ENCODE assay signal across 11 cellular contexts in genomic region chr16:15466886-15467781, GRCh38. TPM values are rescaled to one million over a fixed set of nuclear protein-coding genes. Genes with fewer than 3 reads are reported as not detected.
DNase-seq lines count a peak whose midpoint lies in the region; ATAC-seq, FAIRE-seq and TF ChIP-seq lines count a peak whose summit lies in the region.
"Had no signal": no experiment of that assay in that cellular context is flagged by ENCODE, and none has a peak within 500 bp of the region (broad histone marks: within the 10 kb centered on the region; RNA-seq: fewer than 3 reads in every experiment).

No MANE protein-coding gene starts in this region.

- no peaks in the 10 kb centered on the region for H3K27me3 Mint-ChIP-seq in astrocyte (ENCODE audit: low read depth, unreplicated experiment)
- H3K27me3 Mint-ChIP-seq in activated CD8-positive, alpha-beta T cell treated with anti-CD3 and anti-CD28 coated beads for 36 hours = no peaks in the 10 kb centered on the region
- H3K27me3 Mint-ChIP-seq: brain had no signal

- H3K9me3 ChIP-seq in DOHH2 (ENCODE audit: control insufficient read depth, insufficient read depth, low read length) = no peaks in the 10 kb centered on the region
- no peaks in the 10 kb centered on the region for H3K9me3 ChIP-seq in MM.1S (replicated peaks; ENCODE audit: insufficient read depth, low read length)
- peaks cover 2% of the 10 kb centered on the region for H3K9me3 ChIP-seq in astrocyte (ENCODE audit: insufficient read depth, low read depth, low read length)
- H3K9me3 ChIP-seq in mucosa of descending colon = no peaks in the 10 kb centered on the region
- peaks cover 6% of the 10 kb centered on the region for H3K9me3 ChIP-seq in MG63

- no peaks in the 10 kb centered on the region for H3K36me3 Mint-ChIP-seq in astrocyte (ENCODE audit: low read depth, unreplicated experiment)
- no peaks in the 10 kb centered on the region for H3K36me3 Mint-ChIP-seq in activated CD8-positive, alpha-beta T cell treated with anti-CD3 and anti-CD28 coated beads for 36 hours (ENCODE audit: low read depth)

- intact Hi-C loops in mucosa of descending colon (cut with DNase I, micrococcal nuclease) = no loop called here
- intact Hi-C loops in posterior vena cava (cut with DNase I) = no loop called here
- intact Hi-C loops in activated CD8-positive, alpha-beta T cell treated with anti-CD3 and anti-CD28 coated beads for 36 hours (cut with micrococcal nuclease) = no loop called here

- H4K20me1 ChIP-seq in DOHH2 (ENCODE audit: control insufficient read depth, insufficient read depth, low read depth, low read length) (no peaks in the 10 kb centered on the region), MM.1S (ENCODE audit: insufficient read depth, low read length) (no peaks in the 10 kb centered on the region), astrocyte (ENCODE audit: insufficient read depth, low read length) (peaks cover 53% of the 10 kb centered on the region)

- H3K27ac Mint-ChIP-seq in astrocyte (ENCODE audit: unreplicated experiment) = peak overlapping the region; percentile 13
- H3K27ac Mint-ChIP-seq in activated CD8-positive, alpha-beta T cell treated with anti-CD3 and anti-CD28 coated beads for 36 hours = no peak overlapping the region

- TF ChIP-seq CTCF in DOHH2 (IDR thresholded peaks at IDR 0.05; ENCODE audit: low read depth, low read length, poor library complexity, severe bottlenecking) (peak; percentile 44), MM.1S (IDR thresholded peaks at IDR 0.05; ENCODE audit: low read length) (peak; percentile 46), astrocyte (IDR thresholded peaks at IDR 0.05; ENCODE audit: insufficient read depth, low read depth, low read length) (peak; percentile 21), mucosa of descending colon (IDR thresholded peaks at IDR 0.05) (no peak)
- no peak for TF ChIP-seq CTCF in activated CD8-positive, alpha-beta T cell treated with anti-CD3 and anti-CD28 coated beads for 36 hours (IDR thresholded peaks at IDR 0.05)

- H3K4me1 Mint-ChIP-seq in astrocyte (ENCODE audit: low read depth, unreplicated experiment) = peaks cover 8% of the 10 kb centered on the region
- no peaks in the 10 kb centered on the region for H3K4me1 Mint-ChIP-seq in activated CD8-positive, alpha-beta T cell treated with anti-CD3 and anti-CD28 coated beads for 36 hours (ENCODE audit: low read depth)
- H3K4me1 Mint-ChIP-seq: brain had no signal

- peaks cover 2% of the 10 kb centered on the region for H3K9me3 Mint-ChIP-seq in astrocyte (ENCODE audit: unreplicated experiment)
- H3K9me3 Mint-ChIP-seq in activated CD8-positive, alpha-beta T cell treated with anti-CD3 and anti-CD28 coated beads for 36 hours = peaks cover 4% of the 10 kb centered on the region

- H3K4me3 Mint-ChIP-seq in astrocyte (ENCODE audit: unreplicated experiment) = no peak overlapping the region
- H3K4me3 Mint-ChIP-seq in activated CD8-positive, alpha-beta T cell treated with anti-CD3 and anti-CD28 coated beads for 36 hours = no peak overlapping the region
- H3K4me3 Mint-ChIP-seq: brain had no signal

- H3K79me2 ChIP-seq in DOHH2 (ENCODE audit: control insufficient read depth, low read length) = no peaks in the 10 kb centered on the region
- no peaks in the 10 kb centered on the region for H3K79me2 ChIP-seq in MM.1S (ENCODE audit: low read length)
- H3K79me2 ChIP-seq in astrocyte (ENCODE audit: insufficient read depth, low read length) = peaks cover 69% of the 10 kb centered on the region

- no peaks in the 10 kb centered on the region for H3F3A ChIP-seq in DOHH2 (ENCODE audit: control insufficient read depth, insufficient read depth)
- H3F3A ChIP-seq in MM.1S (ENCODE audit: insufficient read depth, low read length) = no peaks in the 10 kb centered on the region

- no peak overlapping the region for H3K27ac ChIP-seq in DOHH2 (ENCODE audit: low read depth, low read length)
- H3K27ac ChIP-seq in MM.1S (ENCODE audit: low read length) = no peak overlapping the region
- H3K27ac ChIP-seq in astrocyte (ENCODE audit: low read depth, low read length) = no peak overlapping the region
- H3K27ac ChIP-seq: SK-N-MC had no signal

- H2AFZ ChIP-seq in MM.1S (ENCODE audit: low read length) = no peak overlapping the region
- no peak overlapping the region for H2AFZ ChIP-seq in astrocyte (ENCODE audit: low read depth, low read length)

- no peak for FAIRE-seq in astrocyte (lab: Jason Lieb, UNC)

- DNase-seq in MM.1S (peak; percentile 26), astrocyte (ENCODE audit: low read depth) (no peak), mucosa of descending colon (no peak), posterior vena cava (ENCODE audit: low spot score) (no peak), MG63 (no peak)
- no peak for DNase-seq in stimulated activated CD4-positive, alpha-beta T cell treated with anti-CD3 and anti-CD28 coated beads, Interleukin-12 subunit alpha, Interleukin-12 subunit beta, amount 100 ng/mL, for 4 hours
- no peak for DNase-seq in activated CD8-positive, alpha-beta T cell treated with anti-CD3 and anti-CD28 coated beads for 36 hours
- DNase-seq: NCI-H1105 treated with DMSO at 0.1 percent for 48 hours had no signal

- peak; percentile 35 for ATAC-seq in mucosa of descending colon
- no peak for ATAC-seq in activated CD8-positive, alpha-beta T cell treated with anti-CD3 and anti-CD28 coated beads for 36 hours

- no peaks in the 10 kb centered on the region for H3K36me3 ChIP-seq in DOHH2 (ENCODE audit: control insufficient read depth, low read length)
- no peaks in the 10 kb centered on the region for H3K36me3 ChIP-seq in MM.1S (replicated peaks; ENCODE audit: insufficient read depth, low read length)
- no peaks in the 10 kb centered on the region for H3K36me3 ChIP-seq in astrocyte (ENCODE audit: insufficient read depth, low read length)
- H3K36me3 ChIP-seq in mucosa of descending colon (ENCODE audit: low read depth) = no peaks in the 10 kb centered on the region
- 0 out of 2 replicates have a peak, but pooled peaks cover 3% of the 10 kb centered on the region for H3K36me3 ChIP-seq in MG63

- no peak overlapping the region for H3K4me2 ChIP-seq in DOHH2 (ENCODE audit: low read length)
- no peak overlapping the region for H3K4me2 ChIP-seq in MM.1S (ENCODE audit: low read depth, low read length)
- no peak overlapping the region for H3K4me2 ChIP-seq in astrocyte (ENCODE audit: low read length)

- POLR2A ChIA-PET in activated CD8-positive, alpha-beta T cell treated with anti-CD3 and anti-CD28 coated beads for 36 hours (lab: Charles Lee) = interaction anchor here (1.3 kb wide), 1 partner anchor 10 kb away, joined by 3 read pairs; no protein-coding TSS in a partner anchor

- H3K4me3 ChIP-seq in DOHH2 (ENCODE audit: low read length) = no peak overlapping the region
- no peak overlapping the region for H3K4me3 ChIP-seq in MM.1S (ENCODE audit: low read length)
- H3K4me3 ChIP-seq in astrocyte (ENCODE audit: insufficient read depth, low read depth, low read length) = no peak overlapping the region
- no peak overlapping the region for H3K4me3 ChIP-seq in mucosa of descending colon
- H3K4me3 ChIP-seq in MG63 = no peak overlapping the region
- H3K4me3 ChIP-seq: SK-N-MC had no signal

- H3K27me3 ChIP-seq in DOHH2 (ENCODE audit: control insufficient read depth, low read length) = peaks cover 7% of the 10 kb centered on the region; the same call in 1 of the 2 replicates
- no peaks in the 10 kb centered on the region for H3K27me3 ChIP-seq in MM.1S (replicated peaks; ENCODE audit: insufficient read depth, low read length)
- H3K27me3 ChIP-seq in astrocyte (ENCODE audit: insufficient read depth, low read length) = no peaks in the 10 kb centered on the region
- H3K27me3 ChIP-seq in MG63 = no peaks in the 10 kb centered on the region

- H3K9ac ChIP-seq in MM.1S (ENCODE audit: low read length) (no peak overlapping the region), astrocyte (ENCODE audit: low read length) (no peak overlapping the region)

- H3K4me1 ChIP-seq in DOHH2 (ENCODE audit: control insufficient read depth, low read length) (peaks cover 7% of the 10 kb centered on the region), MM.1S (ENCODE audit: low read length) (no peaks in the 10 kb centered on the region), astrocyte (ENCODE audit: insufficient read depth, low read length) (peaks cover 3% of the 10 kb centered on the region), mucosa of descending colon (ENCODE audit: low read depth) (no peaks in the 10 kb centered on the region)

- CTCF ChIA-PET in activated CD8-positive, alpha-beta T cell treated with anti-CD3 and anti-CD28 coated beads for 36 hours (lab: Charles Lee) = no interaction called here

- H3K9me2 ChIP-seq in DOHH2 (replicated peaks; ENCODE audit: control insufficient read depth, low read length) (no peaks in the 10 kb centered on the region), MM.1S (replicated peaks; ENCODE audit: insufficient read depth, low read length) (no peaks in the 10 kb centered on the region)

RNA-seq across cellular contexts. Expression of gene BMERB1, which starts 32.7 kb away (rescaled TPM):
- total RNA-seq in astrocyte (15.5 and 20.1 TPM in 2 replicates), mucosa of descending colon (10 to 100 TPM in 1 of 3 donors, 1 to 10 TPM in 2; 5.4 to 54.3 (median 9.1) TPM), posterior vena cava (10 to 100 TPM; 63.6 to 64.0 TPM)
- total RNA-seq in activated CD8-positive, alpha-beta T cell treated with anti-CD3 and anti-CD28 coated beads for 36 hours = 10 to 100 TPM; 14.0 to 14.1 TPM
- total RNA-seq in MG63 (2014; rRNA removed; shearing (Covaris generic); ENCODE audit: low replicate concordance) = 8.3 and 16.9 TPM in 2 replicates

Comparison
In these comparisons a context has a peak if more than half of its experiments do, and no peak if none do; other contexts are left out.
1. CTCF ChIP-seq: peak in DOHH2 (single experiment), MM.1S (single experiment) and astrocyte (single experiment); none in mucosa of descending colon (single experiment) and activated CD8-positive, alpha-beta T cell treated with anti-CD3 and anti-CD28 coated beads for 36 hours (single experiment).